8 cellular contexts compared by ENCODE assay signal in genomic region chr9:113446323-113446740, GRCh38. TPM values are rescaled to one million over a fixed set of nuclear protein-coding genes. Genes with fewer than 3 reads are reported as not detected.
DNase-seq lines count a peak whose midpoint lies in the region; ATAC-seq and TF ChIP-seq lines count a peak whose summit lies in the region.

No MANE protein-coding gene starts in this region.

- intact Hi-C loops in Right ventricle myocardium inferior (cut with DNase I) (loop anchor here (2.0 kb wide), 1 partner anchor 140 kb away; no protein-coding TSS in a partner anchor), cardiac septum (cut with DNase I) (loop anchor here (2.0 kb wide), 1 partner anchor 142 kb away; no protein-coding TSS in a partner anchor)
- intact Hi-C loops in activated CD8-positive, alpha-beta T cell treated with anti-CD3 and anti-CD28 coated beads for 36 hours (cut with micrococcal nuclease) = loop anchor here (2.0 kb wide), 3 partner anchors 70 to 208 kb away; no protein-coding TSS in a partner anchor

- H3K4me3 Mint-ChIP-seq in activated CD8-positive, alpha-beta T cell treated with anti-CD3 and anti-CD28 coated beads for 36 hours = no peak overlapping the region

- H3K27me3 Mint-ChIP-seq in activated CD8-positive, alpha-beta T cell treated with anti-CD3 and anti-CD28 coated beads for 36 hours = no peaks in the 10 kb centered on the region

- H3K9me3 Mint-ChIP-seq in activated CD8-positive, alpha-beta T cell treated with anti-CD3 and anti-CD28 coated beads for 36 hours = no peaks in the 10 kb centered on the region

- POLR2A ChIA-PET in activated CD8-positive, alpha-beta T cell treated with anti-CD3 and anti-CD28 coated beads for 36 hours (lab: Charles Lee) = interaction anchor here (0.7 to 1.9 kb wide), 2 partner anchors 133 to 209 kb away, joined by 3 to 4 read pairs; no protein-coding TSS in a partner anchor

- CTCF ChIA-PET in activated CD8-positive, alpha-beta T cell treated with anti-CD3 and anti-CD28 coated beads for 36 hours (lab: Charles Lee) = interaction anchor here (0.6 to 9.4 kb wide), 40 partner anchors 8 to 247 kb away, joined by 3 to 193 read pairs (median 4); partner anchors contain the start of genes C9orf43, CDC26, POLE3 and WDR31

- peak; percentile 93 for TF ChIP-seq CTCF in activated CD8-positive, alpha-beta T cell treated with anti-CD3 and anti-CD28 coated beads for 36 hours (IDR thresholded peaks at IDR 0.05)

- no peaks in the 10 kb centered on the region for H3K36me3 Mint-ChIP-seq in activated CD8-positive, alpha-beta T cell treated with anti-CD3 and anti-CD28 coated beads for 36 hours (ENCODE audit: low read depth)

- peaks cover 3% of the 10 kb centered on the region for H3K4me1 Mint-ChIP-seq in activated CD8-positive, alpha-beta T cell treated with anti-CD3 and anti-CD28 coated beads for 36 hours (ENCODE audit: low read depth)

- DNase-seq in Right ventricle myocardium inferior (ENCODE audit: missing footprints) (no peak), cardiac septum (ENCODE audit: low spot score) (no peak), M059J (ENCODE audit: low read depth) (peak; percentile 58), glomerular visceral epithelial cell (ENCODE audit: extremely low spot score) (peak; percentile 58), pulmonary artery endothelial cell (ENCODE audit: low read depth, low spot score) (peak; percentile 30), GF-D8 (lab: John Stamatoyannopoulos, UW) (no peak)
- DNase-seq in activated CD8-positive, alpha-beta T cell treated with anti-CD3 and anti-CD28 coated beads for 36 hours = peak; percentile 35

- H3K27ac Mint-ChIP-seq in activated CD8-positive, alpha-beta T cell treated with anti-CD3 and anti-CD28 coated beads for 36 hours = peak overlapping the region; percentile 9

- peak; percentile 34 for ATAC-seq in Right ventricle myocardium inferior
- ATAC-seq in activated CD8-positive, alpha-beta T cell treated with anti-CD3 and anti-CD28 coated beads for 36 hours = peak; percentile 58
- ATAC-seq in HG03159 (IDR thresholded peaks at IDR 0.05; ENCODE audit: unreplicated experiment) = no peak

RNA-seq across cellular contexts. Expression of gene RGS3, which starts 17.2 kb away (rescaled TPM):
- total RNA-seq in Right ventricle myocardium inferior (139 TPM), cardiac septum (233 TPM), pulmonary artery endothelial cell (278 and 424 TPM in 2 replicates)
- total RNA-seq in M059J (2014; rRNA removed; shearing (Covaris generic)) = 84.9 and 137 TPM in 2 replicates
- total RNA-seq in activated CD8-positive, alpha-beta T cell treated with anti-CD3 and anti-CD28 coated beads for 36 hours = 10 to 100 TPM; 51.0 to 51.5 TPM

RNA-seq across cellular contexts. Expression of gene C9orf43, which starts 35.8 kb away (rescaled TPM):
- 0.24 TPM for total RNA-seq in Right ventricle myocardium inferior
- total RNA-seq in cardiac septum = 0.16 TPM
- total RNA-seq in M059J (2014; rRNA removed; shearing (Covaris generic)) = 0.05 and 1.1 TPM in 2 replicates
- under 1 TPM; 0.74 to 0.83 TPM for total RNA-seq in activated CD8-positive, alpha-beta T cell treated with anti-CD3 and anti-CD28 coated beads for 36 hours
- 0.35 and 0.46 TPM in 2 replicates for total RNA-seq in pulmonary artery endothelial cell

RNA-seq across cellular contexts. Expression of gene POLE3, which starts 35.9 kb away (rescaled TPM):
- total RNA-seq in Right ventricle myocardium inferior = 22.6 TPM
- total RNA-seq in cardiac septum = 16.9 TPM
- total RNA-seq in M059J (2014; rRNA removed; shearing (Covaris generic)) = 144 and 155 TPM in 2 replicates
- 10 to 100 TPM; 49.0 to 50.9 TPM for total RNA-seq in activated CD8-positive, alpha-beta T cell treated with anti-CD3 and anti-CD28 coated beads for 36 hours
- total RNA-seq in pulmonary artery endothelial cell = 52.6 and 80.8 TPM in 2 replicates

RNA-seq across cellular contexts. Expression of gene ALAD, which starts 45.2 kb away (rescaled TPM):
- total RNA-seq in Right ventricle myocardium inferior = 136 TPM
- total RNA-seq in cardiac septum = 68.2 TPM
- 8.2 and 11.2 TPM in 2 replicates for total RNA-seq in M059J (2014; rRNA removed; shearing (Covaris generic))
- total RNA-seq in activated CD8-positive, alpha-beta T cell treated with anti-CD3 and anti-CD28 coated beads for 36 hours = 10 to 100 TPM; 16.2 to 16.3 TPM
- 19.4 and 30.5 TPM in 2 replicates for total RNA-seq in pulmonary artery endothelial cell

Comparison
In these comparisons a context has a peak if more than half of its experiments do, and no peak if none do; other contexts are left out.
1. DNase-seq: peak in M059J (single experiment), activated CD8-positive, alpha-beta T cell treated with anti-CD3 and anti-CD28 coated beads for 36 hours (single experiment), glomerular visceral epithelial cell (single experiment) and pulmonary artery endothelial cell (single experiment); none in Right ventricle myocardium inferior (single experiment), cardiac septum (single experiment) and GF-D8 (single experiment).